1 cellular context compared by ENCODE assay signal in genomic region chr6:8082954-8083858, GRCh38.
TF ChIP-seq lines count a peak whose summit lies in the region.

No MANE protein-coding gene starts in this region.

TF ChIP-seq in HepG2, 621 proteins besides CTCF, POLR2A, EP300 and RAD21 (continued from another document and continues in another):
- TF ChIP-seq USF2 (IDR thresholded peaks at IDR 0.05; ENCODE audit: low read depth, low read length) (no peak), USF2 (CRISPR knock-in tag; IDR thresholded peaks at IDR 0.05; ENCODE audit: borderline replicate concordance) (no peak), ZBTB33 (CRISPR knock-in tag; IDR thresholded peaks at IDR 0.05) (no peak), ZFP36 (IDR thresholded peaks at IDR 0.05; ENCODE audit: borderline replicate concordance, low read depth, low read length, partially characterized antibody) (no peak), ZNF282 (IDR thresholded peaks at IDR 0.05; ENCODE audit: partially characterized antibody) (no peak), ZNF652 (CRISPR knock-in tag; IDR thresholded peaks at IDR 0.05; ENCODE audit: borderline replicate concordance, low read depth) (no peak), RFXAP (CRISPR knock-in tag; IDR thresholded peaks at IDR 0.05; ENCODE audit: borderline replicate concordance) (no peak), SOX13 (IDR thresholded peaks at IDR 0.05) (0 out of 2 replicates have a peak, but pooled peaks have one; percentile 16), SOX13 (CRISPR knock-in tag; conservative IDR thresholded peaks at IDR 0.05 in 1 of 2, IDR thresholded peaks at IDR 0.05 in 1 of 2) (peak in 1 of 2 experiments; percentile 73; a peak in 2 of 4 replicates), ZNF678 (CRISPR knock-in tag; IDR thresholded peaks at IDR 0.05) (no peak), ZNF414 (CRISPR knock-in tag; IDR thresholded peaks at IDR 0.05) (no peak), TEAD3 (CRISPR knock-in tag; optimal IDR thresholded peaks at IDR 0.05; ENCODE audit: borderline replicate concordance) (peak; percentile 18), SNAPC2 (CRISPR knock-in tag; IDR thresholded peaks at IDR 0.05) (0 out of 2 replicates have a peak, but pooled peaks have one; percentile 31), ZNF563 (CRISPR knock-in tag; IDR thresholded peaks at IDR 0.05) (no peak), ZSCAN30 (CRISPR knock-in tag; IDR thresholded peaks at IDR 0.05) (no peak), SOX6 (IDR thresholded peaks at IDR 0.05) (no peak), SOX6 (CRISPR knock-in tag; IDR thresholded peaks at IDR 0.05) (0 out of 2 replicates have a peak, but pooled peaks have one; percentile 12), ZNF251 (CRISPR knock-in tag; IDR thresholded peaks at IDR 0.05) (no peak), GATAD2A (CRISPR knock-in tag; IDR thresholded peaks at IDR 0.05) (0 out of 2 replicates have a peak, but pooled peaks have one; percentile 9), ZNF639 (CRISPR knock-in tag; conservative IDR thresholded peaks at IDR 0.05) (no peak), ELF3 (CRISPR knock-in tag; IDR thresholded peaks at IDR 0.05) (0 out of 2 replicates have a peak, but pooled peaks have one; percentile 23), IRF2 (CRISPR knock-in tag; IDR thresholded peaks at IDR 0.05) (no peak), HMG20A (CRISPR knock-in tag; IDR thresholded peaks at IDR 0.05; ENCODE audit: borderline replicate concordance) (no peak), KLF12 (CRISPR knock-in tag; IDR thresholded peaks at IDR 0.05; ENCODE audit: borderline replicate concordance) (no peak), KMT2B (CRISPR knock-in tag; IDR thresholded peaks at IDR 0.05) (no peak), ZFP36L1 (CRISPR knock-in tag; IDR thresholded peaks at IDR 0.05) (0 out of 2 replicates have a peak, but pooled peaks have one; percentile 33), BRD4 (CRISPR knock-in tag; IDR thresholded peaks at IDR 0.05) (no peak), RBM22 (optimal IDR thresholded peaks at IDR 0.05; ENCODE audit: low read length) (no peak), SAP130 (CRISPR knock-in tag; IDR thresholded peaks at IDR 0.05; ENCODE audit: low read depth) (0 out of 2 replicates have a peak, but pooled peaks have one; percentile 5), TRAFD1 (CRISPR knock-in tag; IDR thresholded peaks at IDR 0.05; ENCODE audit: borderline replicate concordance) (no peak), KIAA2018 (CRISPR knock-in tag; IDR thresholded peaks at IDR 0.05; ENCODE audit: borderline replicate concordance) (no peak), PAXIP1 (CRISPR knock-in tag; conservative IDR thresholded peaks at IDR 0.05) (0 out of 2 replicates have a peak, but pooled peaks have one; percentile 1)
- TF ChIP-seq, protein P1, sequence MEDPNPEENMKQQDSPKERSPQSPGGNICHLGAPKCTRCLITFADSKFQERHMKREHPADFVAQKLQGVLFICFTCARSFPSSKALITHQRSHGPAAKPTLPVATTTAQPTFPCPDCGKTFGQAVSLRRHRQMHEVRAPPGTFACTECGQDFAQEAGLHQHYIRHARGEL (CRISPR knock-in tag; IDR thresholded peaks at IDR 0.05) = no peak
- TF ChIP-seq, protein P2, sequence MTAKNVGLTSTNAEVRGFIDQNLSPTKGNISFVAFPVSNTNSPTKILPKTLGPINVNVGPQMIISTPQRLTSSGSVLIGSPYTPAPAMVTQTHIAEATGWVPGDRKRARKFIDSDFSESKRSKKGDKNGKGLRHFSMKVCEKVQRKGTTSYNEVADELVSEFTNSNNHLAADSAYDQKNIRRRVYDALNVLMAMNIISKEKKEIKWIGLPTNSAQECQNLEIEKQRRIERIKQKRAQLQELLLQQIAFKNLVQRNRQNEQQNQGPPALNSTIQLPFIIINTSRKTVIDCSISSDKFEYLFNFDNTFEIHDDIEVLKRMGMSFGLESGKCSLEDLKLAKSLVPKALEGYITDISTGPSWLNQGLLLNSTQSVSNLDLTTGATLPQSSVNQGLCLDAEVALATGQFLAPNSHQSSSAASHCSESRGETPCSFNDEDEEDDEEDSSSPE (CRISPR knock-in tag; IDR thresholded peaks at IDR 0.05) = no peak
- TF ChIP-seq, protein P3, sequence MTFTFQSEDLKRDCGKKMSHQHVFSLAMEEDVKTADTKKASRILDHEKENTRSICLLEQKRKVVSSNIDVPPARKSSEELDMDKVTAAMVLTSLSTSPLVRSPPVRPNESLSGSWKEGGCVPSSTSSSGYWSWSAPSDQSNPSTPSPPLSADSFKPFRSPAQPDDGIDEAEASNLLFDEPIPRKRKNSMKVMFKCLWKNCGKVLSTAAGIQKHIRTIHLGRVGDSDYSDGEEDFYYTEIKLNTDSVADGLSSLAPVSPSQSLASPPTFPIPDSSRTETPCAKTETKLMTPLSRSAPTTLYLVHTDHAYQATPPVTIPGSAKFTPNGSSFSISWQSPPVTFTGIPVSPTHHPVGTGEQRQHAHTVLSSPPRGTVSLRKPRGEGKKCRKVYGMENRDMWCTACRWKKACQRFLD (CRISPR knock-in tag; IDR thresholded peaks at IDR 0.05; ENCODE audit: borderline replicate concordance) = no peak
